17 cellular contexts compared by ENCODE assay signal in the genomic region with DNA sequence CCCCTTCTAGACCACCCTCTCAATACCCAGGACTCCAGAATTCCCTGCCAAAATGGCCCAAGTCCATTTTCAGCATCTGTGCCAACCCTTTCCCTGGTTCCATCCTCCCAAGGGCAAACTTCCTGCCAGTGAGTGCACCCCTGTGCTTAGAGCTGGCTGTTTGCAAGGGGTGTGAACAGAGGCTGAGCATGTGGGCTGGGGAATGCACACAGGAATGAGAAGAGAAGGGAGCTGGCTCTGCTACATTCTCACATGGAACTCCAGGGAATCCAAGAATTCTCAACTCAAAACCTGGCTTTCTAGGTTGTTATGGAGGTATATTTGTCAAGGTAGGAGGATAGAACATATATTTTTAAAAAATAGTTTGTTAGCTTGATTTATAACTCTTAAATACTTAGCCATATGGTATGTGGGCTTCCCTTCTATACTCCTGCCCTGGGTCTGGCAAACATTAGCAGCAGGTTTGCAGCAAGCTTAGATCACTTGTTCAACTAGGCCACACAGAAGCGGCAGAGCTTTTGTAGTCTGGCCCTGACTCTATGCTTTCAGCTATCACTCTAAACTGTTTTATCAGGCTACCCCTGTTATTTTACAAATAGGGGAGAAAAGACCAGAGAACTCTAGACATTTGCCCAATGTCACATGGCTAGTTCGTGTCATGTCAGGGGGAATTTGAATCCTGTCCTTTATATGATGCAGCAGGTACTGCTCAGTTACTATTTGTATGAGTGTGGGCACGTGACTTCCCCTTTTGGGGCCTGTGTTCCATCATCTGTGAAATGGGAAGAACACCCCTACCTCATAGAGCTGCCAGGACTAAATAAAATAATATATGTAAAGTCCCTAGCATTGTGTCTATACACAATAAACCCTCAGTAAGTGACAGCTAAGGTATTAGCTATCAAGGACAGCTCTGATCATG. TPM values are rescaled to one million over a fixed set of nuclear protein-coding genes. Genes with fewer than 3 reads are reported as not detected.
DNase-seq lines count a peak whose midpoint lies in the region; ATAC-seq and TF ChIP-seq lines count a peak whose summit lies in the region.
"Had no signal": no experiment of that assay in that cellular context is flagged by ENCODE, and none has a peak within 500 bp of the region (broad histone marks: within the 10 kb centered on the region; RNA-seq: fewer than 3 reads in every experiment).

No MANE protein-coding gene starts in this region.

- ATAC-seq in naive B cell (ENCODE audit: low read depth in 2 of 2) = peak; percentile 79 to 84
- ATAC-seq in GM19467 (IDR thresholded peaks at IDR 0.05; ENCODE audit: unreplicated experiment) = no peak
- ATAC-seq: left lobe of liver, T-cell had no signal

- H3K27ac ChIP-seq in dorsolateral prefrontal cortex = peak overlapping the region in 36 of 59 donors; percentile 1 to 77 (median 50)
- H3K27ac ChIP-seq: VCaP had no signal

- H3K4me1 Mint-ChIP-seq in naive B cell (peaks cover 0 to 11% (median 0%) of the 10 kb centered on the region in 3 donors), Caco-2 (ENCODE audit: low read depth, unreplicated experiment) (peaks cover 10% of the 10 kb centered on the region)

- TF ChIP-seq CTCF in dorsolateral prefrontal cortex (IDR thresholded peaks at IDR 0.05 in 54 of 56, conservative IDR thresholded peaks at IDR 0.05 in 2 of 56; ENCODE audit: low read depth in 1 of 56, partially characterized antibody in 56 of 56) = no peak
- no peak for TF ChIP-seq CTCF in Caco-2 (IDR thresholded peaks at IDR 0.05; ENCODE audit: insufficient read depth in 1 of 2, low read depth in 1 of 2, low read length in 1 of 2, severe bottlenecking in 1 of 2, unreplicated experiment in 1 of 2)

- POLR2A ChIA-PET in Caco-2 (lab: Charles Lee) = interaction anchor here (0.7 kb wide), 1 partner anchor 12 kb away, joined by 3 read pairs; no protein-coding TSS in a partner anchor

- no peak overlapping the region for H3K27ac Mint-ChIP-seq in naive B cell
- no peak overlapping the region for H3K27ac Mint-ChIP-seq in Caco-2 (ENCODE audit: unreplicated experiment)
- H3K27ac Mint-ChIP-seq: activated T-helper 1 cell treated with anti-CD3 and anti-CD28 coated beads, Interleukin-12 subunit alpha, Interleukin-12 subunit beta, Interleukin-2, Interleukin-4 antibody, amounts not matched to agents 30 ng/mL and 10 ng/mL and 1 ng/mL, durations not matched to agents 14 hours and 24 hours and 36 hours; T-cell had no signal

- H3K36me3 Mint-ChIP-seq in naive B cell = no peaks in the 10 kb centered on the region
- H3K36me3 Mint-ChIP-seq in Caco-2 (ENCODE audit: insufficient read depth, unreplicated experiment) = no peaks in the 10 kb centered on the region
- H3K36me3 Mint-ChIP-seq: T-cell had no signal

- no peak overlapping the region for H3K4me3 Mint-ChIP-seq in naive B cell
- H3K4me3 Mint-ChIP-seq in Caco-2 (ENCODE audit: unreplicated experiment) = no peak overlapping the region
- H3K4me3 Mint-ChIP-seq: activated T-helper 1 cell treated with anti-CD3 and anti-CD28 coated beads, Interleukin-12 subunit alpha, Interleukin-12 subunit beta, Interleukin-2, Interleukin-4 antibody, amounts not matched to agents 30 ng/mL and 10 ng/mL and 1 ng/mL, durations not matched to agents 14 hours and 24 hours and 36 hours; central memory CD8-positive, alpha-beta T cell; T-cell had no signal

- H3K27me3 ChIP-seq in dorsolateral prefrontal cortex = no peaks in the 10 kb centered on the region
- no peaks in the 10 kb centered on the region for H3K27me3 ChIP-seq in Caco-2 (replicated peaks; ENCODE audit: control insufficient read depth, insufficient read depth, low read length)

- BruUV-seq in Caco-2 (replicated peaks; lab: Mats Ljungman, UMichigan) = no TSS peak

- H3K36me3 ChIP-seq in Caco-2 (ENCODE audit: control insufficient read depth, insufficient read depth, low read length) = no peaks in the 10 kb centered on the region

- H3K9me3 Mint-ChIP-seq in naive B cell (no peaks in the 10 kb centered on the region), Caco-2 (ENCODE audit: unreplicated experiment) (no peaks in the 10 kb centered on the region)
- H3K9me3 Mint-ChIP-seq: activated T-helper 1 cell treated with anti-CD3 and anti-CD28 coated beads, Interleukin-12 subunit alpha, Interleukin-12 subunit beta, Interleukin-2, Interleukin-4 antibody, amounts not matched to agents 30 ng/mL and 10 ng/mL and 1 ng/mL, durations not matched to agents 14 hours and 24 hours and 36 hours; central memory CD8-positive, alpha-beta T cell; T-cell had no signal

- CTCF ChIA-PET in Caco-2 (lab: Charles Lee) = no interaction called here

- DNase-seq in EH (ENCODE audit: low read depth) (peak; percentile 60), NCI-H226 (peak; percentile 58), dorsolateral prefrontal cortex (peak in 2 of 10 donors; percentile 57 to 61), naive B cell (no peak), Caco-2 (no peak), NCI-H526 (lab: John Stamatoyannopoulos, UW) (no peak), kidney tubule cell (ENCODE audit: low spot score) (no peak)
- DNase-seq: GF-D8, MM.1S, NCI-H2081, NCI-H526 treated with DMSO at 0.1 percent for 48 hours, T-cell had no signal

- H3K4me3 ChIP-seq in dorsolateral prefrontal cortex = no peak overlapping the region
- H3K4me3 ChIP-seq in Caco-2 (ENCODE audit: low read depth, low read length) = no peak overlapping the region

- no peaks in the 10 kb centered on the region; the same call in 1 of the 2 replicates for H3K4me1 ChIP-seq in Caco-2

- intact Hi-C loops in dorsolateral prefrontal cortex (cut with DNase I) (loop anchor here in 1 of 2 donors (1.0 kb wide), 1 partner anchor 38 kb away; no protein-coding TSS in a partner anchor), Caco-2 (cut with micrococcal nuclease; ENCODE audit: unreplicated experiment) (no loop called here)

- H3K27me3 Mint-ChIP-seq in naive B cell (no peaks in the 10 kb centered on the region), Caco-2 (ENCODE audit: insufficient read depth, unreplicated experiment) (no peaks in the 10 kb centered on the region)
- H3K27me3 Mint-ChIP-seq: central memory CD8-positive, alpha-beta T cell; T-cell had no signal

- H3K9me3 ChIP-seq in Caco-2 = no peaks in the 10 kb centered on the region

RNA-seq across cellular contexts. Expression of gene STMN1, which starts 8.1 kb away (rescaled TPM):
- total RNA-seq in dorsolateral prefrontal cortex (1,000 to 10,000 TPM in 1 of 120 experiments, 100 to 1,000 TPM in 119; 153 to 1,009 (median 725) TPM), Caco-2 (2022) (188 and 207 TPM in 2 replicates)
- 100 to 1,000 TPM; 109 to 169 (median 137) TPM for polyA plus RNA-seq in naive B cell (ENCODE audit: low read depth in 6 of 6)

RNA-seq across cellular contexts. Expression of gene PAQR7, which starts 38.8 kb away (rescaled TPM):
- total RNA-seq in dorsolateral prefrontal cortex = 10 to 100 TPM in 41 of 120 experiments, 1 to 10 TPM in 79; 5.7 to 12.6 (median 9.3) TPM
- under 1 TPM in 4 of 6 donors, not detected in 2; 0.08 to 0.24 (median 0.12) TPM for polyA plus RNA-seq in naive B cell (ENCODE audit: low read depth in 6 of 6)
- 22.3 and 26.0 TPM in 2 replicates for total RNA-seq in Caco-2 (2022)

RNA-seq across cellular contexts. Expression of gene AUNIP, which starts 55.1 kb away (rescaled TPM):
- total RNA-seq in dorsolateral prefrontal cortex (1 to 10 TPM in 112 of 120 experiments, under 1 TPM in 8; 0.35 to 4.7 (median 2.0) TPM), Caco-2 (2022) (12.3 and 16.8 TPM in 2 replicates)
- under 1 TPM in 1 of 6 donors, not detected in 5; 0.15 TPM for polyA plus RNA-seq in naive B cell (ENCODE audit: low read depth in 6 of 6)
- total RNA-seq: left lobe of liver had no signal

Comparison
In these comparisons a context has a peak if more than half of its experiments do, and no peak if none do; other contexts are left out.
1. DNase-seq: peak in EH (single experiment) and NCI-H226 (single experiment); none in naive B cell (single experiment), Caco-2 (0 of 2), NCI-H526 (0 of 2) and kidney tubule cell (single experiment).